Comparison of ENCODE assay signal across 19 cellular contexts in genomic region chr3:107833046-107833445, GRCh38.
A peak's percentile ranks its signal among the peaks of the same experiment; 100 is the strongest.
DNase-seq lines count a peak whose midpoint lies in the region; ATAC-seq, FAIRE-seq and TF ChIP-seq lines count a peak whose summit lies in the region.
"Had no signal": no experiment of that assay in that cellular context is flagged by ENCODE, and none has a peak within 500 bp of the region (broad histone marks: within the 10 kb centered on the region; RNA-seq: fewer than 3 reads in every experiment).

No MANE protein-coding gene starts in this region.

- H3K9me3 ChIP-seq in liver (ENCODE audit: control insufficient read depth in 4 of 4, low read length in 3 of 4) (no peaks in the 10 kb centered on the region), HepG2 (ENCODE audit: low read length) (no peaks in the 10 kb centered on the region), ovary (no peaks in the 10 kb centered on the region)
- H3K9me3 ChIP-seq: SJSA1 had no signal

- intact Hi-C loops in HepG2 (cut with micrococcal nuclease; ENCODE audit: unreplicated experiment) (no loop called here), ovary (cut with DNase I) (loop anchor here in 1 of 4 donors (2.0 kb wide), 1 partner anchor 64 kb away; no protein-coding TSS in a partner anchor)

- 85% methylated on average over 6 of the region's 6 CpGs for WGBS in liver
- WGBS in HepG2 (ENCODE audit: low lambda C conversion rate): 48% methylated on average over 6 of the region's 6 CpGs
- WGBS in ovary, 3 donors: 4 to 11% (median 8%) methylated on average over 6 of the region's 6 CpGs

- CTCF ChIA-PET in HepG2 (lab: Yijun Ruan, JAX; ENCODE audit: low intra/inter-chr PET ratio, low total read pairs): no interaction called here

- H3K27me3 ChIP-seq in liver (ENCODE audit: control insufficient read depth in 4 of 4, insufficient read depth in 4 of 4, low read length in 3 of 4) (no peaks in the 10 kb centered on the region), HepG2 (ENCODE audit: control insufficient read depth in 1 of 2, insufficient read depth in 2 of 2, low read length in 2 of 2) (no peaks in the 10 kb centered on the region), ovary (no peaks in the 10 kb centered on the region)
- H3K27me3 ChIP-seq: SJSA1 had no signal

- no peaks in the 10 kb centered on the region for H3K4me1 Mint-ChIP-seq in central memory CD8-positive, alpha-beta T cell
- H3K4me1 Mint-ChIP-seq: CD4-positive, alpha-beta memory T cell had no signal

- TF ChIP-seq RAD21 in liver (IDR thresholded peaks at IDR 0.05) (no peak), HepG2 (CRISPR knock-in tag; IDR thresholded peaks at IDR 0.05) (no peak)

- no peak overlapping the region for H3K4me2 ChIP-seq in HepG2 (ENCODE audit: low read depth, low read length)
- H3K4me2 ChIP-seq: PC-9 had no signal

- no peaks in the 10 kb centered on the region for H3K27me3 Mint-ChIP-seq in central memory CD8-positive, alpha-beta T cell

- ATAC-seq in HepG2: no peak
- no peak for ATAC-seq in central memory CD8-positive, alpha-beta T cell (replicated peaks; ENCODE audit: extremely low read depth, poor library complexity, severe bottlenecking)

- POLR2A ChIA-PET in HepG2 (lab: Yijun Ruan, JAX): no interaction called here

- no peak overlapping the region for H3K4me3 Mint-ChIP-seq in central memory CD8-positive, alpha-beta T cell
- H3K4me3 Mint-ChIP-seq: CD4-positive, alpha-beta memory T cell had no signal

- H3K9ac ChIP-seq in liver (ENCODE audit: low read depth in 1 of 2, low read length in 2 of 2) (no peak overlapping the region), HepG2 (ENCODE audit: insufficient read depth, low read depth, low read length) (no peak overlapping the region)
- H3K9ac ChIP-seq: GM23248 had no signal

- no TSS peak for BruUV-seq in HepG2 (replicated peaks; lab: Mats Ljungman, UMichigan)

- no peak overlapping the region for H3K27ac ChIP-seq in liver (ENCODE audit: low read depth in 1 of 2, low read length in 2 of 2)
- no peak overlapping the region for H3K27ac ChIP-seq in HepG2 (ENCODE audit: extremely low read length, insufficient read depth, low read length)
- H3K27ac ChIP-seq in ovary: peak overlapping the region in 1 of 2 donors; percentile 9
- H3K27ac ChIP-seq in coronary artery: no peak overlapping the region
- H3K27ac ChIP-seq: GM23248, PC-9, SJSA1 had no signal

- DNase-seq in HepG2 (ENCODE audit: low spot score): no peak
- no peak for DNase-seq in central memory CD8-positive, alpha-beta T cell (ENCODE audit: low spot score in 2 of 2)
- peak; percentile 28 to 78 (median 60) for DNase-seq in ovary
- DNase-seq in frontal cortex (ENCODE audit: low spot score in 2 of 2): no peak
- DNase-seq in coronary artery (ENCODE audit: low spot score): no peak
- no peak for DNase-seq in SKM-1 treated with dmso at 0.1 percent for 144 hours (lab: John Stamatoyannopoulos, UW; ENCODE audit: unreplicated experiment)
- DNase-seq in middle frontal gyrus (ENCODE audit: extremely low spot score, low spot score): no peak
- DNase-seq: 8988T; Calu3; CD4-positive, alpha-beta memory T cell; GM23248; KG1; NCI-H1417 treated with DMSO at 0.1 percent for 48 hours; NCI-H2029; NCI-H2171; NCI-H446 treated with DMSO at 0.1 percent for 48 hours; PC-9 had no signal

- H3K79me2 ChIP-seq in HepG2 (ENCODE audit: insufficient read depth, low read length): no peaks in the 10 kb centered on the region

- peak overlapping the region; percentile 60 for H3K27ac Mint-ChIP-seq in central memory CD8-positive, alpha-beta T cell (ENCODE audit: low read depth)
- H3K27ac Mint-ChIP-seq: CD4-positive, alpha-beta memory T cell had no signal

- H3K36me3 ChIP-seq in liver (ENCODE audit: control insufficient read depth in 4 of 4, insufficient read depth in 3 of 4, low read depth in 1 of 4, low read length in 3 of 4): no peaks in the 10 kb centered on the region
- no peaks in the 10 kb centered on the region for H3K36me3 ChIP-seq in HepG2 (replicated peaks in 1 of 2; ENCODE audit: control insufficient read depth in 1 of 2, insufficient read depth in 2 of 2, low read length in 2 of 2)
- no peaks in the 10 kb centered on the region for H3K36me3 ChIP-seq in ovary
- H3K36me3 ChIP-seq: SJSA1 had no signal

- peaks cover 2% of the 10 kb centered on the region for H3K36me3 Mint-ChIP-seq in central memory CD8-positive, alpha-beta T cell (ENCODE audit: insufficient read depth)
- H3K36me3 Mint-ChIP-seq: CD4-positive, alpha-beta memory T cell had no signal

- TF ChIP-seq CTCF in liver (IDR thresholded peaks at IDR 0.05; ENCODE audit: low read depth, low read length, missing input control) (no peak), HepG2 (CRISPR knock-in tag; IDR thresholded peaks at IDR 0.05) (no peak), ovary (IDR thresholded peaks at IDR 0.05) (no peak), coronary artery (IDR thresholded peaks at IDR 0.05) (no peak)

- FAIRE-seq in HepG2 (lab: Jason Lieb, UNC) (no peak), frontal cortex (lab: Jason Lieb, UNC) (no peak)

- in situ Hi-C loops in HepG2 (cut with HindIII; ENCODE audit: extremely low pct_ligation_motif_present, low pct_unique_long_range_greater_than_20kb): loop anchor here (25.0 kb wide), 1 partner anchor 596 kb away; no protein-coding TSS in a partner anchor

- TF ChIP-seq EP300 in HepG2 (IDR thresholded peaks at IDR 0.05; ENCODE audit: low read depth in 2 of 2, low read length in 2 of 2) (no peak), HepG2 (CRISPR knock-in tag; IDR thresholded peaks at IDR 0.05; ENCODE audit: borderline replicate concordance) (no peak), ovary (IDR thresholded peaks at IDR 0.05) (no peak)

- H3K4me1 ChIP-seq in liver (ENCODE audit: control insufficient read depth in 4 of 4, insufficient read depth in 4 of 4, low read length in 3 of 4) (no peaks in the 10 kb centered on the region), HepG2 (ENCODE audit: insufficient read depth, low read length) (peaks cover 46% of the 10 kb centered on the region), ovary (ENCODE audit: insufficient read depth) (peaks cover 3% of the 10 kb centered on the region)
- H3K4me1 ChIP-seq: SJSA1 had no signal

- TF ChIP-seq POLR2A in HepG2 (IDR thresholded peaks at IDR 0.05; ENCODE audit: insufficient read depth in 1 of 2, low read depth in 2 of 2, low read length in 2 of 2) (no peak), ovary (IDR thresholded peaks at IDR 0.05) (no peak)

- H4K20me1 ChIP-seq in HepG2 (ENCODE audit: insufficient read depth, low read length): no peaks in the 10 kb centered on the region

- no peak overlapping the region for H2AFZ ChIP-seq in HepG2 (ENCODE audit: low read length)
- H2AFZ ChIP-seq: GM23248, PC-9 had no signal

- H3K4me3 ChIP-seq in liver (ENCODE audit: low read depth in 1 of 3, low read length in 3 of 3): no peak overlapping the region
- H3K4me3 ChIP-seq in HepG2 (replicated peaks in 1 of 3; ENCODE audit: insufficient read depth in 1 of 3, low read depth in 2 of 3, low read length in 3 of 3): no peak overlapping the region
- H3K4me3 ChIP-seq in ovary: no peak overlapping the region
- H3K4me3 ChIP-seq in coronary artery: no peak overlapping the region
- H3K4me3 ChIP-seq: GM23248, PC-9, SJSA1 had no signal

- H3K9me3 Mint-ChIP-seq in central memory CD8-positive, alpha-beta T cell: no peaks in the 10 kb centered on the region
- H3K9me3 Mint-ChIP-seq: CD4-positive, alpha-beta memory T cell had no signal

TF ChIP-seq in liver, 16 proteins besides CTCF, POLR2A, EP300 and RAD21:
- TF ChIP-seq NR2F2 (IDR thresholded peaks at IDR 0.05): peak; percentile 38
- no peak for TF ChIP-seq HNF4A (conservative IDR thresholded peaks at IDR 0.05)
- peak in 1 of 2 donors; percentile 30 for TF ChIP-seq RXRA (IDR thresholded peaks at IDR 0.05)

TF ChIP-seq in HepG2, 621 proteins besides CTCF, POLR2A, EP300 and RAD21 (continues in another document):
- TF ChIP-seq GABPB1 (CRISPR knock-in tag; IDR thresholded peaks at IDR 0.05) (no peak), NKX3-1 (CRISPR knock-in tag; IDR thresholded peaks at IDR 0.05) (no peak), SIN3B (IDR thresholded peaks at IDR 0.05; ENCODE audit: low read length) (no peak), ZZZ3 (CRISPR knock-in tag; IDR thresholded peaks at IDR 0.05; ENCODE audit: borderline replicate concordance) (no peak), TIGD3 (CRISPR knock-in tag; IDR thresholded peaks at IDR 0.05; ENCODE audit: borderline replicate concordance) (no peak), ZNF788 (CRISPR knock-in tag; IDR thresholded peaks at IDR 0.05; ENCODE audit: borderline replicate concordance) (no peak), ZNF432 (CRISPR knock-in tag; IDR thresholded peaks at IDR 0.05; ENCODE audit: borderline replicate concordance) (no peak), YY1 (IDR thresholded peaks at IDR 0.05; ENCODE audit: insufficient read depth, insufficient replicate concordance, low read depth, low read length) (no peak), SRSF4 (IDR thresholded peaks at IDR 0.05; ENCODE audit: low read depth, low read length, poor library complexity, severe bottlenecking) (no peak), PRMT3 (CRISPR knock-in tag; IDR thresholded peaks at IDR 0.05; ENCODE audit: borderline replicate concordance, low read depth) (no peak), POGK (CRISPR knock-in tag; conservative IDR thresholded peaks at IDR 0.05) (no peak)

Comparison
In these comparisons a context has a peak if more than half of its experiments do, and no peak if none do; other contexts are left out.
1. DNase-seq: peak in ovary (5 of 5); none in HepG2 (single experiment), central memory CD8-positive, alpha-beta T cell (0 of 2), frontal cortex (0 of 2), coronary artery (single experiment), SKM-1 treated with dmso at 0.1 percent for 144 hours (single experiment) and middle frontal gyrus (single experiment).